1 cellular context compared by ENCODE assay signal in the genomic region with DNA sequence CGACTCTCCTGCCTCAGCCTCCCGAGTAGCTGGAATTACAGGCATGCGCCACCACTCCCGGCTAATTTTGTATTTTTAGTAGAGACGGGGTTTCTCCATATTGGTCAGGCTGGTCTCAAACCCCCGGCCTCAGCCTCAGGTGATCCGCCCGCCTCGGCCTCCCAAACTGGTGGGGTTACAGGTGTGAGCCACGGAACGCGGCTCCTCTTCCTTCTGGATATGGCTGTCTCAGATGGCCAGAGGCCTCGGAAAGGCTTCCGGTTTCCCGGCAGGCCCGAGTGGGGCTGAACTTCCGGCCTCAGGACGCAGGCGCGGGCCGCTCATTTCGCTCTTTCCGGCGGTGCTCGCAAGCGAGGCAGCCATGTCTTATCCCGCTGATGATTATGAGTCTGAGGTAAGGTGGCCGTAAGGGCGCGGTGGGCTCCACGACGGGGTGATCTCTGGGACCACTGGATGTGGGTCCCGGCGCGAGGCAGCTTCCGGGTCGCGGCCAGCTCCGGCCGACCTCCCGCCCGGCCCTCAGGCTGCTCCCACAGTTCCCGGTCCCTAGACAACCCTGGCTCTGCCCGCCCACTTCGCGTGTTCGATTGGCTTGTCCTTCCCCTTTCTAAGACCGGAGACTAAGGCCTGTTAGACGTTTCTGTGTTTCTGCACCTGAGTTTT.
TF ChIP-seq lines count a peak whose summit lies in the region.

Gene EIF3L, plus strand, starts transcription at position 331 of the 663 bp plus-strand sequence. Its CDS starts 31 bp downstream, at position 362.

TF ChIP-seq in HepG2, 621 proteins besides CTCF, POLR2A, EP300 and RAD21 (continued from another document and continues in another):
- TF ChIP-seq, protein P1, sequence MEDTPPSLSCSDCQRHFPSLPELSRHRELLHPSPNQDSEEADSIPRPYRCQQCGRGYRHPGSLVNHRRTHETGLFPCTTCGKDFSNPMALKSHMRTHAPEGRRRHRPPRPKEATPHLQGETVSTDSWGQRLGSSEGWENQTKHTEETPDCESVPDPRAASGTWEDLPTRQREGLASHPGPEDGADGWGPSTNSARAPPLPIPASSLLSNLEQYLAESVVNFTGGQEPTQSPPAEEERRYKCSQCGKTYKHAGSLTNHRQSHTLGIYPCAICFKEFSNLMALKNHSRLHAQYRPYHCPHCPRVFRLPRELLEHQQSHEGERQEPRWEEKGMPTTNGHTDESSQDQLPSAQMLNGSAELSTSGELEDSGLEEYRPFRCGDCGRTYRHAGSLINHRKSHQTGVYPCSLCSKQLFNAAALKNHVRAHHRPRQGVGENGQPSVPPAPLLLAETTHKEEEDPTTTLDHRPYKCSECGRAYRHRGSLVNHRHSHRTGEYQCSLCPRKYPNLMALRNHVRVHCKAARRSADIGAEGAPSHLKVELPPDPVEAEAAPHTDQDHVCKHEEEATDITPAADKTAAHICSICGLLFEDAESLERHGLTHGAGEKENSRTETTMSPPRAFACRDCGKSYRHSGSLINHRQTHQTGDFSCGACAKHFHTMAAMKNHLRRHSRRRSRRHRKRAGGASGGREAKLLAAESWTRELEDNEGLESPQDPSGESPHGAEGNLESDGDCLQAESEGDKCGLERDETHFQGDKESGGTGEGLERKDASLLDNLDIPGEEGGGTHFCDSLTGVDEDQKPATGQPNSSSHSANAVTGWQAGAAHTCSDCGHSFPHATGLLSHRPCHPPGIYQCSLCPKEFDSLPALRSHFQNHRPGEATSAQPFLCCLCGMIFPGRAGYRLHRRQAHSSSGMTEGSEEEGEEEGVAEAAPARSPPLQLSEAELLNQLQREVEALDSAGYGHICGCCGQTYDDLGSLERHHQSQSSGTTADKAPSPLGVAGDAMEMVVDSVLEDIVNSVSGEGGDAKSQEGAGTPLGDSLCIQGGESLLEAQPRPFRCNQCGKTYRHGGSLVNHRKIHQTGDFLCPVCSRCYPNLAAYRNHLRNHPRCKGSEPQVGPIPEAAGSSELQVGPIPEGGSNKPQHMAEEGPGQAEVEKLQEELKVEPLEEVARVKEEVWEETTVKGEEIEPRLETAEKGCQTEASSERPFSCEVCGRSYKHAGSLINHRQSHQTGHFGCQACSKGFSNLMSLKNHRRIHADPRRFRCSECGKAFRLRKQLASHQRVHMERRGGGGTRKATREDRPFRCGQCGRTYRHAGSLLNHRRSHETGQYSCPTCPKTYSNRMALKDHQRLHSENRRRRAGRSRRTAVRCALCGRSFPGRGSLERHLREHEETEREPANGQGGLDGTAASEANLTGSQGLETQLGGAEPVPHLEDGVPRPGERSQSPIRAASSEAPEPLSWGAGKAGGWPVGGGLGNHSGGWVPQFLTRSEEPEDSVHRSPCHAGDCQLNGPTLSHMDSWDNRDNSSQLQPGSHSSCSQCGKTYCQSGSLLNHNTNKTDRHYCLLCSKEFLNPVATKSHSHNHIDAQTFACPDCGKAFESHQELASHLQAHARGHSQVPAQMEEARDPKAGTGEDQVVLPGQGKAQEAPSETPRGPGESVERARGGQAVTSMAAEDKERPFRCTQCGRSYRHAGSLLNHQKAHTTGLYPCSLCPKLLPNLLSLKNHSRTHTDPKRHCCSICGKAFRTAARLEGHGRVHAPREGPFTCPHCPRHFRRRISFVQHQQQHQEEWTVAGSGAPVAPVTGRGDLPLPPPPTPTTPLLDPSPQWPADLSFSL (CRISPR knock-in tag; IDR thresholded peaks at IDR 0.05): no peak
- TF ChIP-seq ZNF607 (CRISPR knock-in tag; IDR thresholded peaks at IDR 0.05; ENCODE audit: borderline replicate concordance) (peak; percentile 91), ZNF839 (CRISPR knock-in tag; IDR thresholded peaks at IDR 0.05; ENCODE audit: borderline replicate concordance) (no peak), IRF2 (CRISPR knock-in tag; IDR thresholded peaks at IDR 0.05) (peak; percentile 41; the same call in 1 of the 2 replicates), RCOR2 (CRISPR knock-in tag; IDR thresholded peaks at IDR 0.05) (no peak), CSRNP2 (CRISPR knock-in tag; conservative IDR thresholded peaks at IDR 0.05; ENCODE audit: low read depth) (no peak), ZNF414 (CRISPR knock-in tag; IDR thresholded peaks at IDR 0.05) (peak; percentile 74; the same call in 1 of the 2 replicates), ZSCAN25 (CRISPR knock-in tag; IDR thresholded peaks at IDR 0.05) (no peak; the same call in 1 of the 2 replicates), PHF8 (CRISPR knock-in tag; IDR thresholded peaks at IDR 0.05) (peak; percentile 90), ZNF772 (CRISPR knock-in tag; IDR thresholded peaks at IDR 0.05) (peak; percentile 84; the same call in 1 of the 2 replicates), BCL3 (CRISPR knock-in tag; IDR thresholded peaks at IDR 0.05) (peak; percentile 50), IRX3 (CRISPR knock-in tag; IDR thresholded peaks at IDR 0.05; ENCODE audit: borderline replicate concordance, low read depth) (no peak), ZNF503 (CRISPR knock-in tag; IDR thresholded peaks at IDR 0.05) (peak; percentile 74), ZBTB20 (CRISPR knock-in tag; IDR thresholded peaks at IDR 0.05; ENCODE audit: borderline replicate concordance, low read depth) (0 out of 2 replicates have a peak, but pooled peaks have one; percentile 49), KMT2B (CRISPR knock-in tag; IDR thresholded peaks at IDR 0.05) (peak; percentile 81; the same call in 1 of the 2 replicates), ZNF232 (CRISPR knock-in tag; IDR thresholded peaks at IDR 0.05; ENCODE audit: borderline replicate concordance) (peak; percentile 74; the same call in 1 of the 2 replicates), RELA (CRISPR knock-in tag; IDR thresholded peaks at IDR 0.05) (no peak), MAZ (IDR thresholded peaks at IDR 0.05; ENCODE audit: borderline replicate concordance, low read depth, low read length) (no peak), MAZ (CRISPR knock-in tag; IDR thresholded peaks at IDR 0.05; ENCODE audit: low read depth) (peak; percentile 82), KAT8 (CRISPR knock-in tag; IDR thresholded peaks at IDR 0.05) (peak; percentile 96), ZNF230 (CRISPR knock-in tag; IDR thresholded peaks at IDR 0.05) (0 out of 2 replicates have a peak, but pooled peaks have one; percentile 70), ZFP36L1 (CRISPR knock-in tag; IDR thresholded peaks at IDR 0.05) (no peak), SOX5 (CRISPR knock-in tag; IDR thresholded peaks at IDR 0.05; ENCODE audit: borderline replicate concordance) (peak; percentile 18; the same call in 1 of the 2 replicates), ZNF577 (CRISPR knock-in tag; IDR thresholded peaks at IDR 0.05; ENCODE audit: borderline replicate concordance, low read depth) (no peak), HMGA1 (CRISPR knock-in tag; conservative IDR thresholded peaks at IDR 0.05) (no peak), DRAP1 (CRISPR knock-in tag; IDR thresholded peaks at IDR 0.05) (peak; percentile 77; the same call in 1 of the 2 replicates), RNF2 (conservative IDR thresholded peaks at IDR 0.05; ENCODE audit: low read depth) (0 out of 2 replicates have a peak, but pooled peaks have one; percentile 47), SUZ12 (IDR thresholded peaks at IDR 0.05; ENCODE audit: low read depth, low read length) (peak; percentile 30; the same call in 1 of the 2 replicates), TEAD2 (CRISPR knock-in tag; IDR thresholded peaks at IDR 0.05) (no peak), GATAD1 (CRISPR knock-in tag; IDR thresholded peaks at IDR 0.05) (peak; percentile 93)
- TF ChIP-seq, protein P2, sequence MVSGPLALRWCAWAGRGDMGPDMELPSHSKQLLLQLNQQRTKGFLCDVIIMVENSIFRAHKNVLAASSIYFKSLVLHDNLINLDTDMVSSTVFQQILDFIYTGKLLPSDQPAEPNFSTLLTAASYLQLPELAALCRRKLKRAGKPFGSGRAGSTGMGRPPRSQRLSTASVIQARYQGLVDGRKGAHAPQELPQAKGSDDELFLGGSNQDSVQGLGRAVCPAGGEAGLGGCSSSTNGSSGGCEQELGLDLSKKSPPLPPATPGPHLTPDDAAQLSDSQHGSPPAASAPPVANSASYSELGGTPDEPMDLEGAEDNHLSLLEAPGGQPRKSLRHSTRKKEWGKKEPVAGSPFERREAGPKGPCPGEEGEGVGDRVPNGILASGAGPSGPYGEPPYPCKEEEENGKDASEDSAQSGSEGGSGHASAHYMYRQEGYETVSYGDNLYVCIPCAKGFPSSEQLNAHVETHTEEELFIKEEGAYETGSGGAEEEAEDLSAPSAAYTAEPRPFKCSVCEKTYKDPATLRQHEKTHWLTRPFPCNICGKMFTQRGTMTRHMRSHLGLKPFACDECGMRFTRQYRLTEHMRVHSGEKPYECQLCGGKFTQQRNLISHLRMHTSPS (CRISPR knock-in tag; IDR thresholded peaks at IDR 0.05; ENCODE audit: low read depth): no peak
- TF ChIP-seq, protein P3, sequence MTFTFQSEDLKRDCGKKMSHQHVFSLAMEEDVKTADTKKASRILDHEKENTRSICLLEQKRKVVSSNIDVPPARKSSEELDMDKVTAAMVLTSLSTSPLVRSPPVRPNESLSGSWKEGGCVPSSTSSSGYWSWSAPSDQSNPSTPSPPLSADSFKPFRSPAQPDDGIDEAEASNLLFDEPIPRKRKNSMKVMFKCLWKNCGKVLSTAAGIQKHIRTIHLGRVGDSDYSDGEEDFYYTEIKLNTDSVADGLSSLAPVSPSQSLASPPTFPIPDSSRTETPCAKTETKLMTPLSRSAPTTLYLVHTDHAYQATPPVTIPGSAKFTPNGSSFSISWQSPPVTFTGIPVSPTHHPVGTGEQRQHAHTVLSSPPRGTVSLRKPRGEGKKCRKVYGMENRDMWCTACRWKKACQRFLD (CRISPR knock-in tag; IDR thresholded peaks at IDR 0.05; ENCODE audit: borderline replicate concordance): 0 out of 2 replicates have a peak, but pooled peaks have one; percentile 55
- TF ChIP-seq, protein P4, sequence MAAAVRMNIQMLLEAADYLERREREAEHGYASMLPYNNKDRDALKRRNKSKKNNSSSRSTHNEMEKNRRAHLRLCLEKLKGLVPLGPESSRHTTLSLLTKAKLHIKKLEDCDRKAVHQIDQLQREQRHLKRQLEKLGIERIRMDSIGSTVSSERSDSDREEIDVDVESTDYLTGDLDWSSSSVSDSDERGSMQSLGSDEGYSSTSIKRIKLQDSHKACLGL (CRISPR knock-in tag; IDR thresholded peaks at IDR 0.05): no peak
- TF ChIP-seq, protein P5, sequence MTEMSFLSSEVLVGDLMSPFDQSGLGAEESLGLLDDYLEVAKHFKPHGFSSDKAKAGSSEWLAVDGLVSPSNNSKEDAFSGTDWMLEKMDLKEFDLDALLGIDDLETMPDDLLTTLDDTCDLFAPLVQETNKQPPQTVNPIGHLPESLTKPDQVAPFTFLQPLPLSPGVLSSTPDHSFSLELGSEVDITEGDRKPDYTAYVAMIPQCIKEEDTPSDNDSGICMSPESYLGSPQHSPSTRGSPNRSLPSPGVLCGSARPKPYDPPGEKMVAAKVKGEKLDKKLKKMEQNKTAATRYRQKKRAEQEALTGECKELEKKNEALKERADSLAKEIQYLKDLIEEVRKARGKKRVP (CRISPR knock-in tag; IDR thresholded peaks at IDR 0.05): no peak
